Comparison of ENCODE assay signal across 10 cellular contexts in genomic region chr1:154867841-154868610, GRCh38. TPM values are rescaled to one million over a fixed set of nuclear protein-coding genes. Genes with fewer than 3 reads are reported as not detected.
DNase-seq lines count a peak whose midpoint lies in the region; ATAC-seq and TF ChIP-seq lines count a peak whose summit lies in the region.
"Had no signal": no experiment of that assay in that cellular context is flagged by ENCODE, and none has a peak within 500 bp of the region (broad histone marks: within the 10 kb centered on the region; RNA-seq: fewer than 3 reads in every experiment).

No MANE protein-coding gene starts in this region.

- H3K4me1 ChIP-seq in BLaER1 (peaks cover 86% of the 10 kb centered on the region), HEK293 (ENCODE audit: control insufficient read depth, insufficient read depth, low read length) (peaks cover 5% of the 10 kb centered on the region), duodenal mucosa (ENCODE audit: control insufficient read depth in 1 of 2, insufficient read depth in 2 of 2, low read length in 2 of 2) (peaks cover 12 to 19% of the 10 kb centered on the region in 2 donors), ovary (ENCODE audit: insufficient read depth) (peaks cover 8% of the 10 kb centered on the region)

- 7 to 10% (median 9%) methylated on average over 19 of the region's 19 CpGs for WGBS in ovary, 3 donors

- CTCF ChIA-PET in HEK293 (lab: Yijun Ruan, JAX): interaction anchor here (0.6 to 1.2 kb wide), 3 partner anchors 9 to 217 kb away, joined by 3 read pairs; no protein-coding TSS in a partner anchor

- H3K4me1 Mint-ChIP-seq in activated naive CD8-positive, alpha-beta T cell treated with anti-CD3 and anti-CD28 coated beads, Interleukin-2, amount 50 U/mL, for 24 hours: peaks cover 55% of the 10 kb centered on the region
- H3K4me1 Mint-ChIP-seq in osteocyte (ENCODE audit: unreplicated experiment): peaks cover 50% of the 10 kb centered on the region

- no peaks in the 10 kb centered on the region for H3K9me3 Mint-ChIP-seq in activated naive CD8-positive, alpha-beta T cell treated with anti-CD3 and anti-CD28 coated beads, Interleukin-2, amount 50 U/mL, for 24 hours
- H3K9me3 Mint-ChIP-seq in osteocyte (ENCODE audit: unreplicated experiment): no peaks in the 10 kb centered on the region
- H3K9me3 Mint-ChIP-seq: activated CD4-positive, alpha-beta memory T cell treated with anti-CD3 and anti-CD28 coated beads, Interleukin-2, amount 10 ng/mL, durations not matched to agents 7 days and 5 days had no signal

- peak overlapping the region; percentile 80 for H3K4me2 ChIP-seq in BLaER1

- H3K27me3 ChIP-seq in BLaER1: peaks cover 45% of the 10 kb centered on the region
- peaks cover 15 to 23% of the 10 kb centered on the region in 2 donors for H3K27me3 ChIP-seq in duodenal mucosa (ENCODE audit: control insufficient read depth in 1 of 2, insufficient read depth in 2 of 2, low read length in 2 of 2)
- no peaks in the 10 kb centered on the region for H3K27me3 ChIP-seq in ovary
- H3K27me3 ChIP-seq: adrenal gland had no signal

- TF ChIP-seq CTCF in HEK293 (tag by site-specific recombination; IDR thresholded peaks at IDR 0.05) (no peak), ovary (IDR thresholded peaks at IDR 0.05) (no peak), osteocyte (IDR thresholded peaks at IDR 0.05) (no peak)

- peak in 1 of 5 donors; percentile 25 for DNase-seq in ovary
- DNase-seq in activated naive CD8-positive, alpha-beta T cell treated with anti-CD3 and anti-CD28 coated beads, Interleukin-2, amount 50 U/mL, for 24 hours: no peak
- no peak for DNase-seq in ureter (ENCODE audit: low spot score)
- DNase-seq in osteocyte (ENCODE audit: extremely low spot score, unreplicated experiment): no peak
- DNase-seq: activated CD4-positive, alpha-beta memory T cell treated with anti-CD3 and anti-CD28 coated beads, Interleukin-2, amount 10 ng/mL, durations not matched to agents 7 days and 5 days had no signal

- ATAC-seq in activated naive CD8-positive, alpha-beta T cell treated with anti-CD3 and anti-CD28 coated beads, Interleukin-2, amount 50 U/mL, for 24 hours: no peak
- no peak for ATAC-seq in GM21526 (IDR thresholded peaks at IDR 0.05; ENCODE audit: low FRiP score, unreplicated experiment)

- peaks cover 37% of the 10 kb centered on the region for H3K27me3 Mint-ChIP-seq in activated naive CD8-positive, alpha-beta T cell treated with anti-CD3 and anti-CD28 coated beads, Interleukin-2, amount 50 U/mL, for 24 hours
- peaks cover 2% of the 10 kb centered on the region for H3K27me3 Mint-ChIP-seq in osteocyte (ENCODE audit: unreplicated experiment)

- no peaks in the 10 kb centered on the region for H3K36me3 Mint-ChIP-seq in activated naive CD8-positive, alpha-beta T cell treated with anti-CD3 and anti-CD28 coated beads, Interleukin-2, amount 50 U/mL, for 24 hours (ENCODE audit: low read depth)
- no peaks in the 10 kb centered on the region for H3K36me3 Mint-ChIP-seq in osteocyte (ENCODE audit: unreplicated experiment)

- H3K9ac ChIP-seq in BLaER1: no peak overlapping the region
- no peak overlapping the region for H3K9ac ChIP-seq in duodenal mucosa (ENCODE audit: low read depth in 1 of 2, low read length in 2 of 2)

- H4K20me1 ChIP-seq in BLaER1: peaks cover 7% of the 10 kb centered on the region; the same call in 1 of the 2 replicates

- H3K27ac Mint-ChIP-seq in activated naive CD8-positive, alpha-beta T cell treated with anti-CD3 and anti-CD28 coated beads, Interleukin-2, amount 50 U/mL, for 24 hours: no peak overlapping the region
- no peak overlapping the region for H3K27ac Mint-ChIP-seq in osteocyte (ENCODE audit: unreplicated experiment)
- H3K27ac Mint-ChIP-seq: activated CD4-positive, alpha-beta memory T cell treated with anti-CD3 and anti-CD28 coated beads, Interleukin-2, amount 10 ng/mL, durations not matched to agents 7 days and 5 days had no signal

- no peaks in the 10 kb centered on the region for H3K36me3 ChIP-seq in BLaER1
- H3K36me3 ChIP-seq in HEK293 (ENCODE audit: control insufficient read depth in 2 of 2, insufficient read depth in 1 of 2, low read length in 2 of 2): no peaks in the 10 kb centered on the region
- no peaks in the 10 kb centered on the region for H3K36me3 ChIP-seq in duodenal mucosa (ENCODE audit: control insufficient read depth in 1 of 2, insufficient read depth in 2 of 2, low read length in 2 of 2)
- no peaks in the 10 kb centered on the region for H3K36me3 ChIP-seq in ovary
- H3K36me3 ChIP-seq: adrenal gland had no signal

- TF ChIP-seq EP300 in ovary (IDR thresholded peaks at IDR 0.05): no peak

- intact Hi-C loops in ovary (cut with DNase I): loop anchor here in 2 of 4 donors (5.0 to 10.0 kb wide), 2 partner anchors 301 to 303 kb away; partner anchors contain the start of gene CHRNB2 (in 2 of the 2)

- H3K27ac ChIP-seq in BLaER1 (no peak overlapping the region), HEK293 (ENCODE audit: extremely low read depth, low read depth, low read length) (no peak overlapping the region), duodenal mucosa (ENCODE audit: low read depth, low read length) (no peak overlapping the region), ovary (no peak overlapping the region)

- no peak for TF ChIP-seq POLR2A in ovary (IDR thresholded peaks at IDR 0.05)

- POLR2A ChIA-PET in HEK293 (lab: Yijun Ruan, JAX): no interaction called here

- H3K4me3 ChIP-seq in BLaER1: peak overlapping the region; percentile 31
- H3K4me3 ChIP-seq in HEK293 (ENCODE audit: low read depth, low read length): no peak overlapping the region
- H3K4me3 ChIP-seq in duodenal mucosa (ENCODE audit: low read depth in 1 of 2, low read length in 2 of 2): peak overlapping the region; percentile 35 to 40
- H3K4me3 ChIP-seq in ovary: peak overlapping the region; percentile 36

- H3K9me3 ChIP-seq in BLaER1 (no peaks in the 10 kb centered on the region), HEK293 (ENCODE audit: control insufficient read depth, insufficient read depth, low read depth, low read length) (no peaks in the 10 kb centered on the region), duodenal mucosa (ENCODE audit: control insufficient read depth in 1 of 2, low read length in 2 of 2) (no peaks in the 10 kb centered on the region), ovary (no peaks in the 10 kb centered on the region)
- H3K9me3 ChIP-seq: adrenal gland had no signal

- H3K4me3 Mint-ChIP-seq in activated naive CD8-positive, alpha-beta T cell treated with anti-CD3 and anti-CD28 coated beads, Interleukin-2, amount 50 U/mL, for 24 hours: no peak overlapping the region
- no peak overlapping the region for H3K4me3 Mint-ChIP-seq in osteocyte (ENCODE audit: unreplicated experiment)
- H3K4me3 Mint-ChIP-seq: activated CD4-positive, alpha-beta memory T cell treated with anti-CD3 and anti-CD28 coated beads, Interleukin-2, amount 10 ng/mL, durations not matched to agents 7 days and 5 days had no signal

TF ChIP-seq in HEK293, 187 proteins besides CTCF, POLR2A, EP300 and RAD21:
- peak; percentile 69 for TF ChIP-seq SCRT2 (tag by site-specific recombination; IDR thresholded peaks at IDR 0.05)
- TF ChIP-seq, protein P1, sequence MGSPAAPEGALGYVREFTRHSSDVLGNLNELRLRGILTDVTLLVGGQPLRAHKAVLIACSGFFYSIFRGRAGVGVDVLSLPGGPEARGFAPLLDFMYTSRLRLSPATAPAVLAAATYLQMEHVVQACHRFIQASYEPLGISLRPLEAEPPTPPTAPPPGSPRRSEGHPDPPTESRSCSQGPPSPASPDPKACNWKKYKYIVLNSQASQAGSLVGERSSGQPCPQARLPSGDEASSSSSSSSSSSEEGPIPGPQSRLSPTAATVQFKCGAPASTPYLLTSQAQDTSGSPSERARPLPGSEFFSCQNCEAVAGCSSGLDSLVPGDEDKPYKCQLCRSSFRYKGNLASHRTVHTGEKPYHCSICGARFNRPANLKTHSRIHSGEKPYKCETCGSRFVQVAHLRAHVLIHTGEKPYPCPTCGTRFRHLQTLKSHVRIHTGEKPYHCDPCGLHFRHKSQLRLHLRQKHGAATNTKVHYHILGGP (tag by site-specific recombination; IDR thresholded peaks at IDR 0.05): no peak

RNA-seq across cellular contexts. Expression of gene KCNN3, which starts 2.1 kb away (rescaled TPM):
- total RNA-seq in ovary (1 to 10 TPM in 5 of 7 donors, under 1 TPM in 2; 0.71 to 6.0 (median 1.7) TPM), ureter (5.4 TPM), osteocyte (0.16 and 0.29 TPM in 2 replicates)
- 1 to 10 TPM in 1 of 2 donors, under 1 TPM in 1; 0.91 to 6.1 TPM for polyA plus RNA-seq in ovary
